17 cellular contexts compared by ENCODE assay signal in genomic region chr1:31346882-31347281, GRCh38. TPM values are rescaled to one million over a fixed set of nuclear protein-coding genes. Genes with fewer than 3 reads are reported as not detected.
"Had no signal": no experiment of that assay in that cellular context is flagged by ENCODE, and none has a peak within 500 bp of the region (broad histone marks: within the 10 kb centered on the region; RNA-seq: fewer than 3 reads in every experiment).

No MANE protein-coding gene starts in this region.

- ATAC-seq: heart right ventricle; natural killer cell; stimulated activated effector memory CD8-positive, alpha-beta T cell treated with anti-CD3 and anti-CD28 coated beads, Interleukin-12 subunit alpha, Interleukin-12 subunit beta, amount 100 ng/mL, for 72 hours; upper lobe of right lung had no signal

- DNase-seq: heart right ventricle; islet precursor cell; left ventricle myocardium inferior; naive B cell; natural killer cell; ovary; sigmoid colon; small intestine; spleen; stimulated activated CD4-positive, alpha-beta T cell treated with anti-CD3 and anti-CD28 coated beads, Interleukin-4, amount 100 ng/mL, for 24 hours; stimulated activated naive CD4-positive, alpha-beta T cell; tibial artery; trophoblast cell; upper lobe of right lung had no signal

- H3K4me3 Mint-ChIP-seq: naive B cell; natural killer cell; stimulated activated effector memory CD8-positive, alpha-beta T cell treated with anti-CD3 and anti-CD28 coated beads, Interleukin-12 subunit alpha, Interleukin-12 subunit beta, amount 100 ng/mL, for 72 hours; stimulated activated naive CD8-positive, alpha-beta T cell treated with anti-CD3 and anti-CD28 coated beads, Interleukin-15, Interleukin-2, amounts not matched to agents 100 ng/mL and 50 ng/mL, for 24 hours had no signal

- H3K27me3 Mint-ChIP-seq: naive B cell; progenitor cell of endocrine pancreas; stimulated activated naive CD8-positive, alpha-beta T cell treated with anti-CD3 and anti-CD28 coated beads, Interleukin-15, Interleukin-2, amounts not matched to agents 100 ng/mL and 50 ng/mL, for 24 hours had no signal

- H3K9me3 Mint-ChIP-seq: naive B cell; natural killer cell; stimulated activated effector memory CD8-positive, alpha-beta T cell treated with anti-CD3 and anti-CD28 coated beads, Interleukin-12 subunit alpha, Interleukin-12 subunit beta, amount 100 ng/mL, for 72 hours; stimulated activated naive CD8-positive, alpha-beta T cell treated with anti-CD3 and anti-CD28 coated beads, Interleukin-15, Interleukin-2, amounts not matched to agents 100 ng/mL and 50 ng/mL, for 24 hours had no signal

- H3K27ac Mint-ChIP-seq: natural killer cell; progenitor cell of endocrine pancreas; stimulated activated effector memory CD8-positive, alpha-beta T cell treated with anti-CD3 and anti-CD28 coated beads, Interleukin-12 subunit alpha, Interleukin-12 subunit beta, amount 100 ng/mL, for 72 hours; stimulated activated naive CD8-positive, alpha-beta T cell treated with anti-CD3 and anti-CD28 coated beads, Interleukin-15, Interleukin-2, amounts not matched to agents 100 ng/mL and 50 ng/mL, for 24 hours had no signal

- H3K4me1 Mint-ChIP-seq: natural killer cell; stimulated activated effector memory CD8-positive, alpha-beta T cell treated with anti-CD3 and anti-CD28 coated beads, Interleukin-12 subunit alpha, Interleukin-12 subunit beta, amount 100 ng/mL, for 72 hours had no signal

RNA-seq across cellular contexts. Expression of gene FABP3, which starts 26.0 kb away (rescaled TPM):
- total RNA-seq: natural killer cell had no signal
